1 cellular context compared by ENCODE assay signal in the genomic region with DNA sequence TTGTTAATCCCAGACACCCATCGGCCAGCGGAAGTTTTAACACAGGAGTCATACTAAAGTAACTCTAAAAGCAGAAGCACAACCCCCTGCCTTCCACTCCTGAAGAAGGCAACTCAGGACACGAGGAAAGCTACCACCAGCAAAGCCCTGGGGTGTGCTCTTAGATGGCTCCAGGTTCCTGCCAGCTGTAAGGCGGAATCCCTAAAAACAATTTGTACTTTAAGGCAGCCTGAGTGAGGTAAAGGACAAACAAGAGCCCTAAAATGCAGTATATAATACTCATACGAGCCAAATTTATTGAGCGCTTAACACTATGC.
TF ChIP-seq lines count a peak whose summit lies in the region.

No MANE protein-coding gene starts in this region.

TF ChIP-seq in GM23338, 12 proteins besides CTCF, POLR2A, EP300 and RAD21 (continued from another document):
- TF ChIP-seq, protein P1, sequence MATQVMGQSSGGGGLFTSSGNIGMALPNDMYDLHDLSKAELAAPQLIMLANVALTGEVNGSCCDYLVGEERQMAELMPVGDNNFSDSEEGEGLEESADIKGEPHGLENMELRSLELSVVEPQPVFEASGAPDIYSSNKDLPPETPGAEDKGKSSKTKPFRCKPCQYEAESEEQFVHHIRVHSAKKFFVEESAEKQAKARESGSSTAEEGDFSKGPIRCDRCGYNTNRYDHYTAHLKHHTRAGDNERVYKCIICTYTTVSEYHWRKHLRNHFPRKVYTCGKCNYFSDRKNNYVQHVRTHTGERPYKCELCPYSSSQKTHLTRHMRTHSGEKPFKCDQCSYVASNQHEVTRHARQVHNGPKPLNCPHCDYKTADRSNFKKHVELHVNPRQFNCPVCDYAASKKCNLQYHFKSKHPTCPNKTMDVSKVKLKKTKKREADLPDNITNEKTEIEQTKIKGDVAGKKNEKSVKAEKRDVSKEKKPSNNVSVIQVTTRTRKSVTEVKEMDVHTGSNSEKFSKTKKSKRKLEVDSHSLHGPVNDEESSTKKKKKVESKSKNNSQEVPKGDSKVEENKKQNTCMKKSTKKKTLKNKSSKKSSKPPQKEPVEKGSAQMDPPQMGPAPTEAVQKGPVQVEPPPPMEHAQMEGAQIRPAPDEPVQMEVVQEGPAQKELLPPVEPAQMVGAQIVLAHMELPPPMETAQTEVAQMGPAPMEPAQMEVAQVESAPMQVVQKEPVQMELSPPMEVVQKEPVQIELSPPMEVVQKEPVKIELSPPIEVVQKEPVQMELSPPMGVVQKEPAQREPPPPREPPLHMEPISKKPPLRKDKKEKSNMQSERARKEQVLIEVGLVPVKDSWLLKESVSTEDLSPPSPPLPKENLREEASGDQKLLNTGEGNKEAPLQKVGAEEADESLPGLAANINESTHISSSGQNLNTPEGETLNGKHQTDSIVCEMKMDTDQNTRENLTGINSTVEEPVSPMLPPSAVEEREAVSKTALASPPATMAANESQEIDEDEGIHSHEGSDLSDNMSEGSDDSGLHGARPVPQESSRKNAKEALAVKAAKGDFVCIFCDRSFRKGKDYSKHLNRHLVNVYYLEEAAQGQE (IDR thresholded peaks at IDR 0.05; ENCODE audit: unreplicated experiment), result no peak
- TF ChIP-seq STAT1 (IDR thresholded peaks at IDR 0.05; ENCODE audit: unreplicated experiment), result no peak
